Comparison of ENCODE assay signal across 2 cellular contexts in genomic region chr11:65212226-65212801, GRCh38.
TF ChIP-seq lines count a peak whose summit lies in the region.

No MANE protein-coding gene starts in this region.

TF ChIP-seq in IMR-90, 13 proteins besides CTCF, POLR2A, EP300 and RAD21:
- TF ChIP-seq, protein P1, sequence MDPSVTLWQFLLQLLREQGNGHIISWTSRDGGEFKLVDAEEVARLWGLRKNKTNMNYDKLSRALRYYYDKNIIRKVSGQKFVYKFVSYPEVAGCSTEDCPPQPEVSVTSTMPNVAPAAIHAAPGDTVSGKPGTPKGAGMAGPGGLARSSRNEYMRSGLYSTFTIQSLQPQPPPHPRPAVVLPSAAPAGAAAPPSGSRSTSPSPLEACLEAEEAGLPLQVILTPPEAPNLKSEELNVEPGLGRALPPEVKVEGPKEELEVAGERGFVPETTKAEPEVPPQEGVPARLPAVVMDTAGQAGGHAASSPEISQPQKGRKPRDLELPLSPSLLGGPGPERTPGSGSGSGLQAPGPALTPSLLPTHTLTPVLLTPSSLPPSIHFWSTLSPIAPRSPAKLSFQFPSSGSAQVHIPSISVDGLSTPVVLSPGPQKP (IDR thresholded peaks at IDR 0.05; ENCODE audit: borderline replicate concordance, low read depth, low read length): no peak
- no peak for TF ChIP-seq FOS (IDR thresholded peaks at IDR 0.05; ENCODE audit: low read depth, low read length)
- no peak for TF ChIP-seq CHD1 (IDR thresholded peaks at IDR 0.05; ENCODE audit: low read depth, low read length)
- no peak for TF ChIP-seq MAZ (IDR thresholded peaks at IDR 0.05; ENCODE audit: borderline replicate concordance, low read depth, low read length)
- no peak for TF ChIP-seq NFE2L2 (IDR thresholded peaks at IDR 0.05; ENCODE audit: low read depth, low read length)
- no peak for TF ChIP-seq MXI1 (IDR thresholded peaks at IDR 0.05; ENCODE audit: borderline replicate concordance, low read depth, low read length)

TF ChIP-seq in endothelial cell of umbilical vein, 7 proteins besides CTCF, POLR2A, EP300 and RAD21:
- TF ChIP-seq POLR2AphosphoS5 (IDR thresholded peaks at IDR 0.05; ENCODE audit: insufficient read depth, low read depth, low read length) (peak; percentile 13), MYC (IDR thresholded peaks at IDR 0.05; ENCODE audit: low read depth, low read length) (no peak), GATA2 (IDR thresholded peaks at IDR 0.05; ENCODE audit: insufficient read depth, insufficient read length, low read depth, low read length) (no peak), EZH2 (IDR thresholded peaks at IDR 0.05; ENCODE audit: borderline replicate concordance, low read depth, low read length, severe bottlenecking) (no peak), FOS (IDR thresholded peaks at IDR 0.05; ENCODE audit: borderline replicate concordance, insufficient read depth, low read length) (no peak)
